ENCODE assay signal across 1 cellular context in the genomic region with DNA sequence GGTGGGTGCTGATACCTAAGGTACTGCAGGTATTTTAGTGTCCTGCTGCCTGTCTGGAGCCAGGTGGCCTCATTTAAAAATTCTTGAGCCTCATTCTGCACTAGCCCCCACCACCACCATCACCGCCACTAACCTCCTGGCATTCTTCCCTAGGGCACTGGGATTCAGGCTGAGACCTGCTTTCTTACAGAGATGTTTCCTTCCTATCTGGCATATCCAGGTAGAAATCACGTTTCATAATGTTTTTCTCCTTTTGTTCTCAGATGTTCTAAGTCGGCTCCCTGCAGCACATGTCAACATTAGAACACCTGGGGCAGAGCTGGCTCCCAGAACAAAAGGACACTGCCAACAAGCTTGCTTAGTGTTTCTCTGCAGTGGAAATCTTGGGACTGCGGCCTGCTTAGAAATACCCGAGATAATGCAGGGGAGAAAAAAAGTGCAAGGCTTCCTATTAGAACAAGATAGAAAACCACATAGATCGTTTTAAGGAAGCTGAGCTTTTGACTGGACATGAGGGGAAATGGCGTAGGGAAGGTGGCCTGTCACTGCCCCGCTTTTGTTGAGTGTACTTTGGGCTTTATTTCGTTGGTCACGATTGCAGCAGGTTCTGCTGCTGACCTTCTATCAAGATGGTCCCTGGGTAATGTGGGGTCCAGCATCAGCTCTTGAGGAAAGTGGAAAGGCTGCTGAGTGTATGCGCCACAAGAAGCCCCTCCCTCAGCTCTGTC.
TF ChIP-seq lines count a peak whose summit lies in the region.

No MANE protein-coding gene starts in this region.

TF ChIP-seq in K562, 482 proteins besides CTCF, POLR2A, EP300 and RAD21 (continued from another document):
- TF ChIP-seq ETV6 (IDR thresholded peaks at IDR 0.05; ENCODE audit: borderline replicate concordance in 1 of 2, low read depth in 2 of 2, low read length in 1 of 2) (no peak), ETV6 (CRISPR knock-in tag; IDR thresholded peaks at IDR 0.05; ENCODE audit: borderline replicate concordance) (no peak)
